ENCODE assay signal across 8 cellular contexts in genomic region chr17:81860756-81861568, GRCh38. TPM values are rescaled to one million over a fixed set of nuclear protein-coding genes. Genes with fewer than 3 reads are reported as not detected.
DNase-seq lines count a peak whose midpoint lies in the region; ATAC-seq and TF ChIP-seq lines count a peak whose summit lies in the region.

No MANE protein-coding gene starts in this region.

- H4K20me1 ChIP-seq in PC-3 (ENCODE audit: low read length) = peaks cover 27% of the 10 kb centered on the region

- peak overlapping the region; percentile 75 for H3K4me3 ChIP-seq in Jurkat, Clone E6-1 (ENCODE audit: low read length)
- peak overlapping the region; percentile 93 for H3K4me3 ChIP-seq in PC-3 (ENCODE audit: low read length)

- H3K79me2 ChIP-seq in PC-3 (ENCODE audit: low read length) = peaks cover 83% of the 10 kb centered on the region

- peak; percentile 100 for DNase-seq in DMS53 (lab: John Stamatoyannopoulos, UW)
- peak; percentile 100 for DNase-seq in Jurkat, Clone E6-1 (ENCODE audit: low read depth, low spot score)
- peak; percentile 100 for DNase-seq in PC-3
- DNase-seq in activated T-cell treated with anti-CD3 and anti-CD28 coated beads, Interleukin-2, amount 50 U/mL, for 24 hours = peak; percentile 100
- peak; percentile 100 for DNase-seq in erythroblast (lab: John Stamatoyannopoulos, UW)
- DNase-seq in mucosa of gallbladder (ENCODE audit: low spot score) = peak; percentile 100
- DNase-seq in stimulated activated CD8-positive, alpha-beta memory T cell treated with anti-CD3 and anti-CD28 coated beads, Interleukin-4, amount 100 ng/mL, for 24 hours (ENCODE audit: low read depth) = peak; percentile 99

- peaks cover 2% of the 10 kb centered on the region for H3K27me3 Mint-ChIP-seq in activated T-cell treated with anti-CD3 and anti-CD28 coated beads, Interleukin-2, amount 50 U/mL, for 24 hours

- no peaks in the 10 kb centered on the region for H3K27me3 ChIP-seq in PC-3 (ENCODE audit: low read length)

- BruUV-seq in PC-3 (replicated peaks; lab: Mats Ljungman, UMichigan) = TSS peak; percentile 67

- CTCF ChIA-PET in PC-3 (lab: Charles Lee) = interaction anchor here (0.5 to 0.7 kb wide), 2 partner anchors 45 to 197 kb away, joined by 3 to 4 read pairs; no protein-coding TSS in a partner anchor

- peaks cover 48% of the 10 kb centered on the region for H3K4me1 Mint-ChIP-seq in activated T-cell treated with anti-CD3 and anti-CD28 coated beads, Interleukin-2, amount 50 U/mL, for 24 hours (ENCODE audit: low read depth)

- H3K9me3 Mint-ChIP-seq in activated T-cell treated with anti-CD3 and anti-CD28 coated beads, Interleukin-2, amount 50 U/mL, for 24 hours = no peaks in the 10 kb centered on the region

- TF ChIP-seq CTCF in PC-3 (conservative IDR thresholded peaks at IDR 0.05; ENCODE audit: low read depth, low read length) = no peak

- no peaks in the 10 kb centered on the region for H3K9me3 ChIP-seq in PC-3 (ENCODE audit: low read length)

- H3K27ac ChIP-seq in PC-3 (ENCODE audit: low read length) = peak overlapping the region; percentile 73

- H3K4me1 ChIP-seq in PC-3 (ENCODE audit: insufficient read depth, low read length) = peaks cover 37% of the 10 kb centered on the region

- peaks cover 15% of the 10 kb centered on the region for H3K36me3 ChIP-seq in PC-3 (ENCODE audit: low read depth, low read length)

- peak overlapping the region; percentile 97 for H3K4me3 Mint-ChIP-seq in activated T-cell treated with anti-CD3 and anti-CD28 coated beads, Interleukin-2, amount 50 U/mL, for 24 hours

- intact Hi-C loops in PC-3 (cut with micrococcal nuclease) = loop anchor here (1.0 kb wide), 1 partner anchor 128 kb away; no protein-coding TSS in a partner anchor

- H3K36me3 Mint-ChIP-seq in activated T-cell treated with anti-CD3 and anti-CD28 coated beads, Interleukin-2, amount 50 U/mL, for 24 hours (ENCODE audit: low read depth) = peaks cover 83% of the 10 kb centered on the region

- H2AFZ ChIP-seq in PC-3 (ENCODE audit: low read length) = peak overlapping the region; percentile 29

- peak overlapping the region; percentile 94 for H3K4me2 ChIP-seq in PC-3 (ENCODE audit: low read length)

- ATAC-seq in GM21717 (IDR thresholded peaks at IDR 0.05; ENCODE audit: unreplicated experiment) = peak; percentile 71
- ATAC-seq in PC-3 = peak; percentile 80

- H3K27ac Mint-ChIP-seq in activated T-cell treated with anti-CD3 and anti-CD28 coated beads, Interleukin-2, amount 50 U/mL, for 24 hours = peak overlapping the region; percentile 98

- POLR2A ChIA-PET in PC-3 (lab: Charles Lee; ENCODE audit: unreplicated experiment) = interaction anchor here (0.5 to 0.6 kb wide), 2 partner anchors 29 to 721 kb away, joined by 4 to 9 read pairs; no protein-coding TSS in a partner anchor

- H3F3A ChIP-seq in PC-3 (ENCODE audit: low read length, unreplicated experiment) = no peaks in the 10 kb centered on the region

- no peaks in the 10 kb centered on the region for H3K9me2 ChIP-seq in PC-3 (replicated peaks; ENCODE audit: low read length)

- TF ChIP-seq POLR2A in erythroblast (IDR thresholded peaks at IDR 0.05; ENCODE audit: low read length) = peak; percentile 84

- H3K9ac ChIP-seq in PC-3 (ENCODE audit: low read length) = peak overlapping the region; percentile 93

RNA-seq across cellular contexts. Expression of gene P4HB, which starts 0.6 kb away (rescaled TPM):
- polyA plus RNA-seq in Jurkat, Clone E6-1 (2012; ENCODE audit: insufficient read depth, insufficient read length) = 267 TPM
- total RNA-seq in PC-3 (2014; rRNA removed) (969 and 1,089 TPM in 2 replicates), mucosa of gallbladder (611 TPM)

RNA-seq across cellular contexts. Expression of gene ARHGDIA, which starts 10.2 kb away (rescaled TPM):
- polyA plus RNA-seq in Jurkat, Clone E6-1 (2012; ENCODE audit: insufficient read depth, insufficient read length) = 572 TPM
- 201 and 261 TPM in 2 replicates for total RNA-seq in PC-3 (2014; rRNA removed)
- total RNA-seq in mucosa of gallbladder = 340 TPM

RNA-seq across cellular contexts. Expression of gene PPP1R27, which starts 26.1 kb away (rescaled TPM):
- not detected for polyA plus RNA-seq in Jurkat, Clone E6-1 (2012; ENCODE audit: insufficient read depth, insufficient read length)
- not detected in 2 replicates for total RNA-seq in PC-3 (2014; rRNA removed)
- not detected for total RNA-seq in mucosa of gallbladder

RNA-seq across cellular contexts. Expression of gene MCRIP1, which starts 27.9 kb away (rescaled TPM):
- polyA plus RNA-seq in Jurkat, Clone E6-1 (2012; ENCODE audit: insufficient read depth, insufficient read length) = 94.1 TPM
- total RNA-seq in PC-3 (2014; rRNA removed) (73.4 and 90.9 TPM in 2 replicates), mucosa of gallbladder (85.3 TPM)

RNA-seq across cellular contexts. Expression of gene ALYREF, which starts 30.4 kb away (rescaled TPM):
- 331 TPM for polyA plus RNA-seq in Jurkat, Clone E6-1 (2012; ENCODE audit: insufficient read depth, insufficient read length)
- total RNA-seq in PC-3 (2014; rRNA removed) (496 and 633 TPM in 2 replicates), mucosa of gallbladder (48.1 TPM)

Comparison
In these comparisons a context has a peak if more than half of its experiments do, and no peak if none do; other contexts are left out.
1. Peak in every context shown above with its lines: DNase-seq, ATAC-seq, H3K4me3 ChIP-seq and H3K27ac ChIP-seq.